8 cellular contexts compared by ENCODE assay signal in the genomic region with DNA sequence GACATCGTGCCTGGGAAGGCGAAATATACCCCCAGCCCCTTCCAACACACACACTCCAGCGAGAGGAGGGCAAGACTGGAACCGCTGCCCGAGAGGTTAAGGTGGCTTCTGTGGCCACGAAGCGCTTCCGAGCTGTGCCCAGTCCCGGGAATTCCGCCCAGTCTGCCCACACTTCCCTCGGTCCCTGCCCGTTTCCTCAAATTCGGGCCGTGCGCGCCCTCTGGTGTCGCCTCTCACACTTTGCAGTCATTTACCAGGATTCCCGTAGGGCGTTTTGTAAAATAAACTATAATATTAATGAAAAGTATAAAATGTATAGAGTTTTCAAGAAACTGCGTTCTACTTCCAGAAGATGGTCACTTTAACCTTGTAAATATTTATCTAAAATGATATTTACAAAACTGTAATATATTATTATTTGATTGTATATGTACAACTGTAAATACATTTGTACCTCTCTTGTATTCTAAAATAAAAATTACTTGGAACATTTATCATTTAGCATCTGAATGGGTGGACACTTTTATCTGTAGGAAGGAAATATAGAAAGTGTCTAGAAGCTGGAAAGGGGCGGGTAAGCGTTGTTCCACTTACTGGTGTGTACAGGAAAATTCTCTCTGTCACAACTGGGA. TPM values are rescaled to one million over a fixed set of nuclear protein-coding genes. Genes with fewer than 3 reads are reported as not detected.
DNase-seq lines count a peak whose midpoint lies in the region; TF ChIP-seq lines count a peak whose summit lies in the region.

No MANE protein-coding gene starts in this region.

- WGBS in transverse colon (ENCODE audit: low coverage in 1 of 2), 2 donors: 4 to 13% methylated on average over 5 to 22 of the region's 22 CpGs

- no peaks in the 10 kb centered on the region for H3K36me3 ChIP-seq in neutrophil
- H3K36me3 ChIP-seq in transverse colon: no peaks in the 10 kb centered on the region

- TF ChIP-seq CTCF in foreskin fibroblast (IDR thresholded peaks at IDR 0.05; ENCODE audit: low read depth, low read length) (peak; percentile 74), neutrophil (IDR thresholded peaks at IDR 0.05) (peak; percentile 79), transverse colon (IDR thresholded peaks at IDR 0.05) (peak; percentile 76 to 90 (median 83))

- no peak for TF ChIP-seq EP300 in transverse colon (IDR thresholded peaks at IDR 0.05; ENCODE audit: low read depth)

- H3K4me3 ChIP-seq in foreskin fibroblast (ENCODE audit: low read depth in 1 of 2, low read length in 2 of 2): peak overlapping the region; percentile 47 to 50
- peak overlapping the region; percentile 34 to 57 for H3K4me3 ChIP-seq in neutrophil (ENCODE audit: low read depth in 1 of 2, low read length in 1 of 2)
- H3K4me3 ChIP-seq in transverse colon: peak overlapping the region in 3 of 4 donors; percentile 41 to 64 (median 53)

- H3K27me3 ChIP-seq in neutrophil (peaks cover 86% of the 10 kb centered on the region), transverse colon (peaks cover 20% of the 10 kb centered on the region)

- H3K9me3 ChIP-seq in neutrophil (no peaks in the 10 kb centered on the region), transverse colon (no peaks in the 10 kb centered on the region)

- H3K4me1 ChIP-seq in neutrophil (ENCODE audit: control insufficient read depth in 1 of 2, insufficient read depth in 1 of 2, low read depth in 1 of 2, low read length in 1 of 2): peaks cover 10 to 17% of the 10 kb centered on the region in 2 experiments
- peaks cover 11 to 16% (median 15%) of the 10 kb centered on the region in 4 donors for H3K4me1 ChIP-seq in transverse colon

- TF ChIP-seq POLR2A in transverse colon (IDR thresholded peaks at IDR 0.05): no peak

- intact Hi-C loops in transverse colon (cut with DNase I; ENCODE audit: low total_unique reads): loop anchor here (2.0 kb wide), 1 partner anchor 222 kb away; no protein-coding TSS in a partner anchor

- in situ Hi-C loops in transverse colon (cut with MboI; ENCODE audit: low pct_ligation_motif_present in 1 of 4, low pct_unique_long_range_greater_than_20kb in 1 of 4, low sequenced_read_pairs in 3 of 4): loop anchor here in 2 of 4 donors (5.0 to 10.0 kb wide), 2 partner anchors 225 to 228 kb away; no protein-coding TSS in a partner anchor

- H3K27ac ChIP-seq in neutrophil (no peak overlapping the region), transverse colon (peak overlapping the region in 1 of 4 donors; percentile 51)

- DNase-seq in DMS114 treated with DMSO at 0.1 percent for 48 hours (lab: John Stamatoyannopoulos, UW; ENCODE audit: unreplicated experiment) (peak; percentile 60), Kasumi-1 (lab: John Stamatoyannopoulos, UW) (peak; percentile 67 to 73), RKO (ENCODE audit: low spot score) (peak; percentile 97), foreskin fibroblast (peak; percentile 72 to 92), transverse colon (peak; percentile 86), GM19238 (ENCODE audit: insufficient read length, low spot score) (no peak)
- DNase-seq in activated effector memory CD4-positive, alpha-beta T cell treated with anti-CD3 and anti-CD28 coated beads, Interleukin-2, amount 50 U/mL, for 16 hours: peak; percentile 86

RNA-seq across cellular contexts. Expression of a gene that starts 11.0 kb away (rescaled TPM):
- 10 to 100 TPM in 3 of 4 donors, 1 to 10 TPM in 1; 2.2 to 17.1 (median 15.8) TPM for total RNA-seq in transverse colon

RNA-seq across cellular contexts. Expression of a gene that starts 18.2 kb away (rescaled TPM):
- total RNA-seq in transverse colon: not detected
